ENCODE assay signal across 21 cellular contexts in genomic region chr3:127166501-127167065, GRCh38. TPM values are rescaled to one million over a fixed set of nuclear protein-coding genes. Genes with fewer than 3 reads are reported as not detected.
"Had no signal": no experiment of that assay in that cellular context is flagged by ENCODE, and none has a peak within 500 bp of the region (broad histone marks: within the 10 kb centered on the region; RNA-seq: fewer than 3 reads in every experiment).

No MANE protein-coding gene starts in this region.

- H3K9me3 ChIP-seq: SK-N-SH had no signal

- DNase-seq: KBM-7, MV-4-11, NCI-H1048, NCI-H1105, NCI-H1417, NCI-H1436 treated with DMSO at 0.1 percent for 48 hours, NCI-H1694, NCI-H187 treated with DMSO at 0.1 percent for 48 hours, NCI-H2029 treated with DMSO at 0.1 percent for 48 hours, NCI-H2227 treated with DMSO at 0.1 percent for 48 hours, NCI-H524, NCI-H69, NCI-H774, SHP77, SK-N-SH had no signal

- H3K27ac ChIP-seq: RWPE1 had no signal

RNA-seq across cellular contexts. Expression of gene PRR23E, which starts 26.3 kb away (rescaled TPM):
- total RNA-seq: HT-29, LHCN-M2, MCF 10A, NCI-H460, SK-MEL-5 had no signal
- polyA plus RNA-seq: SK-N-SH had no signal
